Comparison of ENCODE assay signal across 8 cellular contexts in genomic region chr14:37888234-37888633, GRCh38.
"Had no signal": no experiment of that assay in that cellular context is flagged by ENCODE, and none has a peak within 500 bp of the region (broad histone marks: within the 10 kb centered on the region; RNA-seq: fewer than 3 reads in every experiment).

No MANE protein-coding gene starts in this region.

- H3K4me3 ChIP-seq: GM12878 had no signal

- ATAC-seq: GM12878 had no signal

- DNase-seq: GDM1, GF-D8 had no signal

- FAIRE-seq: G401.6, GM12878, GM12891, GM12892, GM18507, GM19239 had no signal
